Comparison of ENCODE assay signal across 13 cellular contexts in genomic region chr12:65327207-65328076, GRCh38. TPM values are rescaled to one million over a fixed set of nuclear protein-coding genes. Genes with fewer than 3 reads are reported as not detected.
DNase-seq lines count a peak whose midpoint lies in the region; ATAC-seq and TF ChIP-seq lines count a peak whose summit lies in the region.
"Had no signal": no experiment of that assay in that cellular context is flagged by ENCODE, and none has a peak within 500 bp of the region (broad histone marks: within the 10 kb centered on the region; RNA-seq: fewer than 3 reads in every experiment).

No MANE protein-coding gene starts in this region.

- peaks cover 15 to 29% of the 10 kb centered on the region in 2 experiments; a peak in 2 of 4 replicates for H3K4me1 ChIP-seq in HCT116 (ENCODE audit: control insufficient read depth in 1 of 2, insufficient read depth in 2 of 2, low read length in 2 of 2)
- H3K4me1 ChIP-seq in body of pancreas = peaks cover 8% of the 10 kb centered on the region
- H3K4me1 ChIP-seq in subcutaneous abdominal adipose tissue (ENCODE audit: control insufficient read depth in 5 of 5, insufficient read depth in 5 of 5, low read length in 5 of 5) = peaks cover 2 to 37% (median 29%) of the 10 kb centered on the region in 5 donors

- TF ChIP-seq RAD21 in HCT116 (IDR thresholded peaks at IDR 0.05; ENCODE audit: low read depth) = no peak

- POLR2A ChIA-PET in HCT116 (lab: Charles Lee) = interaction anchor here (0.9 kb wide), 1 partner anchor 304 kb away, joined by 3 read pairs; no protein-coding TSS in a partner anchor

- H3K4me3 ChIP-seq in HCT116 (replicated peaks in 1 of 2; ENCODE audit: low read depth in 1 of 2, low read length in 2 of 2) = no peak overlapping the region
- no peak overlapping the region for H3K4me3 ChIP-seq in body of pancreas
- peak overlapping the region in 3 of 5 donors; percentile 34 to 45 (median 38) for H3K4me3 ChIP-seq in subcutaneous abdominal adipose tissue (ENCODE audit: low read depth in 1 of 5, low read length in 5 of 5)

- no peaks in the 10 kb centered on the region for H3K36me3 ChIP-seq in HCT116 (ENCODE audit: control insufficient read depth in 1 of 2, insufficient read depth in 2 of 2, low read length in 2 of 2)
- no peaks in the 10 kb centered on the region for H3K36me3 ChIP-seq in body of pancreas (replicated peaks in 1 of 2; ENCODE audit: insufficient read depth in 1 of 2, low read depth in 2 of 2)
- peaks cover 0 to 5% (median 3%) of the 10 kb centered on the region in 5 donors for H3K36me3 ChIP-seq in subcutaneous abdominal adipose tissue (ENCODE audit: control insufficient read depth in 5 of 5, insufficient read depth in 5 of 5, low read length in 5 of 5)
- H3K36me3 ChIP-seq: brain microvascular endothelial cell had no signal

- CTCF ChIA-PET in HCT116 (lab: Charles Lee) = interaction anchor here (1.0 kb wide), 1 partner anchor 13 kb away, joined by 3 read pairs; no protein-coding TSS in a partner anchor

- BruUV-seq in HCT116 (replicated peaks; lab: Mats Ljungman, UMichigan) = no TSS peak

- no peak overlapping the region for H3K27ac ChIP-seq in HCT116 (ENCODE audit: low read depth, low read length)
- H3K27ac ChIP-seq in body of pancreas = peak overlapping the region in 2 of 4 donors; percentile 29 to 47
- peak overlapping the region; percentile 59 for H3K27ac ChIP-seq in subcutaneous abdominal adipose tissue (ENCODE audit: low read depth, low read length)
- H3K27ac ChIP-seq: brain microvascular endothelial cell, KMS-11, RWPE1 had no signal

- H4K20me1 ChIP-seq in HCT116 (ENCODE audit: insufficient read depth) = no peaks in the 10 kb centered on the region

- H3K79me2 ChIP-seq in HCT116 (ENCODE audit: insufficient read depth, low read length) = no peaks in the 10 kb centered on the region

- H3K9me3 ChIP-seq in HCT116 (ENCODE audit: control insufficient read depth in 1 of 2, insufficient read depth in 1 of 2, low read depth in 1 of 2, low read length in 2 of 2) = no peaks in the 10 kb centered on the region
- H3K9me3 ChIP-seq in body of pancreas = no peaks in the 10 kb centered on the region
- no peaks in the 10 kb centered on the region for H3K9me3 ChIP-seq in subcutaneous abdominal adipose tissue (ENCODE audit: control insufficient read depth in 5 of 5, low read length in 5 of 5)

- no peak overlapping the region for H3K4me2 ChIP-seq in HCT116 (ENCODE audit: low read length)
- H3K4me2 ChIP-seq: KMS-11 had no signal

- no peak overlapping the region for H3K9ac ChIP-seq in HCT116 (ENCODE audit: low read length)
- H3K9ac ChIP-seq in subcutaneous abdominal adipose tissue (ENCODE audit: low read length in 5 of 5) = peak overlapping the region in 2 of 5 donors; percentile 0 to 53
- H3K9ac ChIP-seq: KMS-11 had no signal

- TF ChIP-seq CTCF in HCT116 (IDR thresholded peaks at IDR 0.05 in 2 of 3, conservative IDR thresholded peaks at IDR 0.05 in 1 of 3; ENCODE audit: borderline replicate concordance in 1 of 3, insufficient read depth in 1 of 3, low read depth in 2 of 3, low read length in 2 of 3) (no peak), body of pancreas (IDR thresholded peaks at IDR 0.05) (no peak)

- intact Hi-C loops in HCT116 (cut with micrococcal nuclease) = no loop called here
- intact Hi-C loops in body of pancreas (cut with DNase I) = no loop called here
- intact Hi-C loops in left colon (cut with DNase I, micrococcal nuclease) = no loop called here

- TF ChIP-seq POLR2A in HCT116 (IDR thresholded peaks at IDR 0.05; ENCODE audit: borderline replicate concordance, extremely low read depth, insufficient read depth, insufficient read length) = no peak
- no peak for TF ChIP-seq POLR2A in body of pancreas (IDR thresholded peaks at IDR 0.05)

- WGBS in body of pancreas, 2 donors = 44 to 46% methylated on average over 10 of the region's 10 CpGs

- RAD21 ChIA-PET in HCT116 (lab: Charles Lee; ENCODE audit: low non-redundant PET in 1 of 2, low total read pairs in 2 of 2, uncharacterized antibody in 2 of 2, unreplicated experiment in 2 of 2) = no interaction called here

- H3K9me2 ChIP-seq in HCT116 (ENCODE audit: insufficient read depth) = no peaks in the 10 kb centered on the region

- H3K27me3 ChIP-seq in HCT116 (ENCODE audit: insufficient read depth, low read length) = no peaks in the 10 kb centered on the region
- H3K27me3 ChIP-seq in body of pancreas = no peaks in the 10 kb centered on the region
- no peaks in the 10 kb centered on the region for H3K27me3 ChIP-seq in subcutaneous abdominal adipose tissue (ENCODE audit: control insufficient read depth in 5 of 5, insufficient read depth in 4 of 5, low read length in 5 of 5)
- H3K27me3 ChIP-seq: brain microvascular endothelial cell had no signal

- ATAC-seq in HCT116 = no peak
- ATAC-seq in body of pancreas = peak; percentile 48
- no peak for ATAC-seq in GM18870 (IDR thresholded peaks at IDR 0.05; ENCODE audit: unreplicated experiment)
- no peak for ATAC-seq in GM21390 (IDR thresholded peaks at IDR 0.05; ENCODE audit: unreplicated experiment)
- ATAC-seq in left colon = no peak

- no peak overlapping the region for H2AFZ ChIP-seq in HCT116 (ENCODE audit: low read depth, low read length, poor library complexity, severe bottlenecking)

- DNase-seq in HCT116 (ENCODE audit: low read depth, low spot score) (no peak), body of pancreas (no peak), iris pigment epithelial cell (ENCODE audit: low read depth) (peak; percentile 76), activated gamma-delta T cell (lab: John Stamatoyannopoulos, UW) (no peak), left colon (no peak)
- DNase-seq: brain microvascular endothelial cell, NCI-H2107, retina had no signal

TF ChIP-seq in HCT116, 20 proteins besides CTCF, POLR2A, EP300 and RAD21:
- no peak for TF ChIP-seq EZH2 (IDR thresholded peaks at IDR 0.05)
- no peak for TF ChIP-seq SIN3A (IDR thresholded peaks at IDR 0.05; ENCODE audit: low read depth)
- TF ChIP-seq JUND (IDR thresholded peaks at IDR 0.05) = no peak
- TF ChIP-seq POLR2AphosphoS5 (IDR thresholded peaks at IDR 0.05; ENCODE audit: low read depth, low read length) = 0 out of 2 replicates have a peak, but pooled peaks have one; percentile 37
- no peak for TF ChIP-seq ZFX (IDR thresholded peaks at IDR 0.05)
- TF ChIP-seq TCF7L2 (IDR thresholded peaks at IDR 0.05; ENCODE audit: borderline replicate concordance, extremely low read depth, insufficient read depth, insufficient read length) = no peak
TF ChIP-seq in HCT116: peak in this region for 1.

RNA-seq across cellular contexts. Expression of gene MSRB3, which starts 49.0 kb away (rescaled TPM):
- total RNA-seq in HCT116 (2021; ENCODE audit: unreplicated experiment) (8.2 TPM), body of pancreas (10 to 100 TPM in 1 of 2 donors, 1 to 10 TPM in 1; 3.6 to 14.5 TPM), left colon (10 to 100 TPM in 1 of 2 donors, 1 to 10 TPM in 1; 5.7 to 20.4 TPM)
- 2.2 and 4.1 TPM in 2 replicates for polyA plus RNA-seq in HCT116 (2012)

Comparison
In these comparisons a context has a peak if more than half of its experiments do, and no peak if none do; other contexts are left out.
1. H3K4me3 ChIP-seq: peak in subcutaneous abdominal adipose tissue (3 of 5); none in HCT116 (0 of 2) and body of pancreas (0 of 2).